In genomic region chr2:42494434-42495233, GRCh38 we compare ENCODE assay signal across 8 cellular contexts. TPM values are rescaled to one million over a fixed set of nuclear protein-coding genes. Genes with fewer than 3 reads are reported as not detected.
A peak's percentile ranks its signal among the peaks of the same experiment; 100 is the strongest.
DNase-seq lines count a peak whose midpoint lies in the region; ATAC-seq and TF ChIP-seq lines count a peak whose summit lies in the region.

No MANE protein-coding gene starts in this region.

- peak overlapping the region; percentile 64 to 70 for H3K9ac ChIP-seq in colonic mucosa (ENCODE audit: low read depth in 2 of 2, low read length in 2 of 2)

- H3K27me3 ChIP-seq in AG04450 (ENCODE audit: control insufficient read depth, insufficient read depth, low read length) (peaks cover 33% of the 10 kb centered on the region), colonic mucosa (peaks cover 9% of the 10 kb centered on the region)

- H3K27ac ChIP-seq in AG04450 (ENCODE audit: low read depth, low read length) (no peak overlapping the region), colonic mucosa (peak overlapping the region; percentile 79)

- intact Hi-C loops in colonic mucosa (cut with DNase I), result no loop called here
- intact Hi-C loops in left colon (cut with DNase I, micrococcal nuclease), result loop anchor here in 1 of 2 donors (5.0 kb wide), 1 partner anchor 168 kb away; no protein-coding TSS in a partner anchor

- peak overlapping the region; percentile 54 for H3K4me3 ChIP-seq in AG04450 (ENCODE audit: low read depth, low read length)
- peak overlapping the region; percentile 53 for H3K4me3 ChIP-seq in colonic mucosa

- TF ChIP-seq CTCF in AG04450 (IDR thresholded peaks at IDR 0.05; ENCODE audit: low read depth, low read length), result peak; percentile 88
- TF ChIP-seq CTCF in colonic mucosa (IDR thresholded peaks at IDR 0.05), result peak; percentile 76

- H3K4me1 ChIP-seq in colonic mucosa, result no peaks in the 10 kb centered on the region

- peak; percentile 33 for DNase-seq in AG04450 (ENCODE audit: low read depth, low spot score)
- peak; percentile 83 for DNase-seq in NCI-H345 (lab: John Stamatoyannopoulos, UW)
- peak; percentile 74 for DNase-seq in activated CD4-positive, CD25-positive, alpha-beta regulatory T cell treated with anti-CD3 and anti-CD28 coated beads, Interleukin-2, amount 50 U/mL, for 72 hours
- DNase-seq in colonic mucosa, result peak; percentile 82
- DNase-seq in left colon, result peak; percentile 71 to 80
- peak; percentile 71 for DNase-seq in stimulated activated CD4-positive, alpha-beta T cell treated with anti-CD3 and anti-CD28 coated beads, Interleukin-1b, Interleukin-23, amount 100 ng/mL, for 48 hours

- no peaks in the 10 kb centered on the region for H3K36me3 ChIP-seq in colonic mucosa

- peaks cover 7% of the 10 kb centered on the region; the same call in 1 of the 2 replicates for H3K9me3 ChIP-seq in AG04450 (ENCODE audit: control insufficient read depth, insufficient read depth, low read length)
- no peaks in the 10 kb centered on the region for H3K9me3 ChIP-seq in colonic mucosa

- CTCF ChIA-PET in AG04450 (lab: Charles Lee), result interaction anchor here (0.7 to 4.3 kb wide), 15 partner anchors 9 to 641 kb away, joined by 3 to 46 read pairs (median 5); no protein-coding TSS in a partner anchor

- POLR2A ChIA-PET in AG04450 (lab: Yijun Ruan, JAX), result no interaction called here

- ATAC-seq in GM18867 (IDR thresholded peaks at IDR 0.05; ENCODE audit: unreplicated experiment) (peak; percentile 70), HG03354 (IDR thresholded peaks at IDR 0.05; ENCODE audit: poor library complexity, severe bottlenecking, unreplicated experiment) (peak; percentile 68), left colon (peak; percentile 76)

RNA-seq across cellular contexts. Expression of gene KCNG3, which starts 0.9 kb away (rescaled TPM):
- polyA plus RNA-seq in AG04450 (2011; rRNA removed), result not detected in 2 replicates
- polyA minus RNA-seq in AG04450 (2011; rRNA and poly(A)+ RNA removed), result not detected in 2 replicates
- 1 to 10 TPM; 2.5 to 2.7 TPM for total RNA-seq in colonic mucosa
- 1 to 10 TPM; 3.3 to 5.9 TPM for total RNA-seq in left colon

Comparison
In these comparisons a context has a peak if more than half of its experiments do, and no peak if none do; other contexts are left out.
1. DNase-seq: peak in every context shown above with its lines; median percentile 83 in NCI-H345; 82 in colonic mucosa; 76 in left colon; 74 in activated CD4-positive, CD25-positive, alpha-beta regulatory T cell treated with anti-CD3 and anti-CD28 coated beads, Interleukin-2, amount 50 U/mL, for 72 hours; 71 in stimulated activated CD4-positive, alpha-beta T cell treated with anti-CD3 and anti-CD28 coated beads, Interleukin-1b, Interleukin-23, amount 100 ng/mL, for 48 hours; 33 in AG04450.